In genomic region chr6:82006027-82006738, GRCh38 we compare ENCODE assay signal across 8 cellular contexts.
DNase-seq lines count a peak whose midpoint lies in the region; ATAC-seq and TF ChIP-seq lines count a peak whose summit lies in the region.

No MANE protein-coding gene starts in this region.

- H3K4me1 Mint-ChIP-seq in activated T-cell treated with anti-CD3 and anti-CD28 coated beads, Interleukin-2, amount 50 U/mL, for 4 hours (ENCODE audit: low read depth), result no peaks in the 10 kb centered on the region

- H3K27ac ChIP-seq in left ventricle myocardium inferior (replicated peaks), result no peak overlapping the region

- peaks cover 4% of the 10 kb centered on the region for H3K36me3 ChIP-seq in left ventricle myocardium inferior
- H3K36me3 ChIP-seq in H7 (replicated peaks; ENCODE audit: control insufficient read depth, insufficient read depth, low read length), result no peaks in the 10 kb centered on the region

- H3K4me1 ChIP-seq in left ventricle myocardium inferior, result no peaks in the 10 kb centered on the region

- DNase-seq in EL (peak; percentile 58), SKM-1 treated with dmso at 0.1 percent for 144 hours (lab: John Stamatoyannopoulos, UW; ENCODE audit: unreplicated experiment) (peak; percentile 12), left ventricle myocardium inferior (no peak), H7 (no peak), amygdala (lab: John Stamatoyannopoulos, UW) (no peak)
- no peak for DNase-seq in activated T-cell treated with anti-CD3 and anti-CD28 coated beads, Interleukin-2, amount 50 U/mL, for 4 hours

- ATAC-seq in GM19452 (IDR thresholded peaks at IDR 0.05; ENCODE audit: unreplicated experiment), result peak; percentile 59
- ATAC-seq in HG03520 (IDR thresholded peaks at IDR 0.05; ENCODE audit: unreplicated experiment), result peak; percentile 85
- ATAC-seq in activated T-cell treated with anti-CD3 and anti-CD28 coated beads, Interleukin-2, amount 50 U/mL, for 4 hours, result no peak

- peaks cover 54% of the 10 kb centered on the region for H3K9me3 ChIP-seq in left ventricle myocardium inferior (replicated peaks)

- H3K9me3 Mint-ChIP-seq in activated T-cell treated with anti-CD3 and anti-CD28 coated beads, Interleukin-2, amount 50 U/mL, for 4 hours, result peaks cover 19% of the 10 kb centered on the region

- no peak overlapping the region for H3K4me3 Mint-ChIP-seq in activated T-cell treated with anti-CD3 and anti-CD28 coated beads, Interleukin-2, amount 50 U/mL, for 4 hours

- H3K27me3 Mint-ChIP-seq in activated T-cell treated with anti-CD3 and anti-CD28 coated beads, Interleukin-2, amount 50 U/mL, for 4 hours (ENCODE audit: low read depth), result no peaks in the 10 kb centered on the region

- H3K4me3 ChIP-seq in left ventricle myocardium inferior (no peak overlapping the region), H7 (ENCODE audit: insufficient read depth, low read depth, low read length) (no peak overlapping the region)

- no peaks in the 10 kb centered on the region for H3K36me3 Mint-ChIP-seq in activated T-cell treated with anti-CD3 and anti-CD28 coated beads, Interleukin-2, amount 50 U/mL, for 4 hours (ENCODE audit: insufficient read depth)

- intact Hi-C loops in left ventricle myocardium inferior (cut with micrococcal nuclease), result no loop called here

- peak; percentile 60 for TF ChIP-seq CTCF in left ventricle myocardium inferior (IDR thresholded peaks at IDR 0.05; ENCODE audit: borderline replicate concordance)

- H3K27me3 ChIP-seq in left ventricle myocardium inferior (ENCODE audit: low read depth) (no peaks in the 10 kb centered on the region), H7 (ENCODE audit: control insufficient read depth, insufficient read depth, low read length) (no peaks in the 10 kb centered on the region)

Comparison
In these comparisons a context has a peak if more than half of its experiments do, and no peak if none do; other contexts are left out.
1. DNase-seq: peak in EL (single experiment) and SKM-1 treated with dmso at 0.1 percent for 144 hours (single experiment); none in left ventricle myocardium inferior (single experiment), H7 (single experiment), activated T-cell treated with anti-CD3 and anti-CD28 coated beads, Interleukin-2, amount 50 U/mL, for 4 hours (single experiment) and amygdala (0 of 56).
2. ATAC-seq: peak in GM19452 (single experiment) and HG03520 (single experiment); none in activated T-cell treated with anti-CD3 and anti-CD28 coated beads, Interleukin-2, amount 50 U/mL, for 4 hours (0 of 2).